ENCODE assay signal across 8 cellular contexts in the genomic region with DNA sequence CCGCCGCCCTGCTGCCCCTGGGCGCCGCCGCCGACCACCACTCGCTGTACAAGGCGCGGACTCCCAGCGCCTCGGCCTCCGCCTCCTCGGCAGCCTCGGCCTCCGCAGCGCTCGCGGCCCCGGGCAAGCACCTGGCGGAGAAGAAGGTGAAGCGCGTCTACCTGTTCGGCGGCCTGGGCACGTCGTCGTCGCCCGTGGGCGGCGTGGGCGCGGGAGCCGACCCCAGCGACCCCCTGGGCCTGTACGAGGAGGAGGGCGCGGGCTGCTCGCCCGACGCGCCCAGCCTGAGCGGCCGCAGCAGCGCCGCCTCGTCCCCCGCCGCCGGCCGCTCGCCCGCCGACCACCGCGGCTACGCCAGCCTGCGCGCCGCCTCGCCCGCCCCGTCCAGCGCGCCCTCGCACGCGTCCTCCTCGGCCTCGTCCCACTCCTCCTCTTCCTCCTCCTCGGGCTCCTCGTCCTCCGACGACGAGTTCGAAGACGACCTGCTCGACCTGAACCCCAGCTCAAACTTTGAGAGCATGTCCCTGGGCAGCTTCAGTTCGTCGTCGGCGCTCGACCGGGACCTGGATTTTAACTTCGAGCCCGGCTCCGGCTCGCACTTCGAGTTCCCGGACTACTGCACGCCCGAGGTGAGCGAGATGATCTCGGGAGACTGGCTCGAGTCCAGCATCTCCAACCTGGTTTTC. TPM values are rescaled to one million over a fixed set of nuclear protein-coding genes. Genes with fewer than 3 reads are reported as not detected.
DNase-seq lines count a peak whose midpoint lies in the region; ATAC-seq and TF ChIP-seq lines count a peak whose summit lies in the region.

No MANE protein-coding gene starts in this region.

- H3K36me3 Mint-ChIP-seq in stimulated activated memory B cell treated with anti-CD40 and anti-IgM and Interleukin-4, amounts not matched to agents 10 μg/mL and 1 μg/mL and 100 μg/mL, for 72 hours: no peaks in the 10 kb centered on the region

- peaks cover 4 to 30% of the 10 kb centered on the region in 2 experiments for H3K4me1 ChIP-seq in HCT116 (ENCODE audit: control insufficient read depth in 1 of 2, insufficient read depth in 2 of 2, low read length in 2 of 2)
- peaks cover 23% of the 10 kb centered on the region for H3K4me1 ChIP-seq in OCI-LY1 (ENCODE audit: insufficient read depth, low read length, severe bottlenecking)
- peaks cover 0 to 8% of the 10 kb centered on the region in 2 donors for H3K4me1 ChIP-seq in breast epithelium

- no TSS peak for BruUV-seq in HCT116 (replicated peaks; lab: Mats Ljungman, UMichigan)

- TF ChIP-seq POLR2A in HCT116 (IDR thresholded peaks at IDR 0.05; ENCODE audit: borderline replicate concordance, extremely low read depth, insufficient read depth, insufficient read length) (no peak), breast epithelium (IDR thresholded peaks at IDR 0.05) (no peak)

- H4K20me1 ChIP-seq in HCT116 (ENCODE audit: insufficient read depth): no peaks in the 10 kb centered on the region
- no peaks in the 10 kb centered on the region for H4K20me1 ChIP-seq in OCI-LY1 (ENCODE audit: insufficient read depth, low read length)

- TF ChIP-seq CTCF in HCT116 (IDR thresholded peaks at IDR 0.05 in 2 of 3, conservative IDR thresholded peaks at IDR 0.05 in 1 of 3; ENCODE audit: borderline replicate concordance in 1 of 3, insufficient read depth in 1 of 3, low read depth in 2 of 3, low read length in 2 of 3) (0 out of 6 replicates have a peak, but pooled peaks of 1 of the 3 experiments have one; percentile 8), OCI-LY1 (IDR thresholded peaks at IDR 0.05; ENCODE audit: low read length) (no peak), breast epithelium (IDR thresholded peaks at IDR 0.05) (peak in 1 of 3 donors; percentile 18)

- peak overlapping the region; percentile 92 for H3K4me3 Mint-ChIP-seq in stimulated activated memory B cell treated with anti-CD40 and anti-IgM and Interleukin-4, amounts not matched to agents 10 μg/mL and 1 μg/mL and 100 μg/mL, for 72 hours

- H3K4me3 ChIP-seq in HCT116 (replicated peaks in 1 of 2; ENCODE audit: low read depth in 1 of 2, low read length in 2 of 2) (peak overlapping the region; percentile 69 to 81), OCI-LY1 (ENCODE audit: low read depth, low read length, poor library complexity, severe bottlenecking) (peak overlapping the region; percentile 77), breast epithelium (peak overlapping the region; percentile 71 to 88 (median 82))

- no peak for TF ChIP-seq RAD21 in HCT116 (IDR thresholded peaks at IDR 0.05; ENCODE audit: low read depth)

- no peaks in the 10 kb centered on the region for H3K9me2 ChIP-seq in HCT116 (ENCODE audit: insufficient read depth)
- H3K9me2 ChIP-seq in OCI-LY1 (ENCODE audit: low read depth, low read length): no peaks in the 10 kb centered on the region

- H3K27me3 Mint-ChIP-seq in stimulated activated memory B cell treated with anti-CD40 and anti-IgM and Interleukin-4, amounts not matched to agents 10 μg/mL and 1 μg/mL and 100 μg/mL, for 72 hours: peaks cover 18% of the 10 kb centered on the region

- CTCF ChIA-PET in HCT116 (lab: Charles Lee): no interaction called here

- H3K79me2 ChIP-seq in HCT116 (ENCODE audit: insufficient read depth, low read length) (peaks cover 45% of the 10 kb centered on the region), OCI-LY1 (ENCODE audit: insufficient read depth, low read length) (no peaks in the 10 kb centered on the region)

- peak overlapping the region; percentile 86 for H3K27ac Mint-ChIP-seq in stimulated activated memory B cell treated with anti-CD40 and anti-IgM and Interleukin-4, amounts not matched to agents 10 μg/mL and 1 μg/mL and 100 μg/mL, for 72 hours

- 0 out of 2 replicates have a peak, but pooled peaks cover 5% of the 10 kb centered on the region for H3F3A ChIP-seq in OCI-LY1 (ENCODE audit: insufficient read depth, low read length)

- POLR2A ChIA-PET in HCT116 (lab: Charles Lee): interaction anchor here (3.5 kb wide), 1 partner anchor 718 kb away, joined by 31 read pairs; no protein-coding TSS in a partner anchor

- peak overlapping the region; percentile 88 for H3K4me2 ChIP-seq in HCT116 (ENCODE audit: low read length)
- peak overlapping the region; percentile 71 for H3K4me2 ChIP-seq in OCI-LY1 (ENCODE audit: low read length)

- H3K4me1 Mint-ChIP-seq in stimulated activated memory B cell treated with anti-CD40 and anti-IgM and Interleukin-4, amounts not matched to agents 10 μg/mL and 1 μg/mL and 100 μg/mL, for 72 hours: peaks cover 19% of the 10 kb centered on the region

- peak in 2 of 3 experiments; percentile 60 to 66 for DNase-seq in NCI-H1417 (lab: John Stamatoyannopoulos, UW)
- DNase-seq in NCI-H1417 treated with DMSO at 0.1 percent for 48 hours (lab: John Stamatoyannopoulos, UW): no peak
- no peak for DNase-seq in HCT116 (ENCODE audit: low read depth, low spot score)
- peak; percentile 48 to 67 for DNase-seq in breast epithelium (ENCODE audit: low spot score in 2 of 2)
- DNase-seq in left colon: peak; percentile 38 to 60
- DNase-seq in OCI-M2 (lab: John Stamatoyannopoulos, UW; ENCODE audit: unreplicated experiment): no peak

- intact Hi-C loops in HCT116 (cut with micrococcal nuclease): loop anchor here (5.0 kb wide), 1 partner anchor 342 kb away; no protein-coding TSS in a partner anchor
- intact Hi-C loops in breast epithelium (cut with DNase I; ENCODE audit: low total_unique reads): no loop called here
- intact Hi-C loops in left colon (cut with DNase I, micrococcal nuclease): loop anchor here in 1 of 2 donors (10.0 kb wide), 1 partner anchor 1041 kb away; no protein-coding TSS in a partner anchor

- peak overlapping the region; percentile 87 for H3K27ac ChIP-seq in HCT116 (ENCODE audit: low read depth, low read length)
- no peak overlapping the region for H3K27ac ChIP-seq in OCI-LY1 (ENCODE audit: low read depth, low read length, poor library complexity, severe bottlenecking)
- peak overlapping the region; percentile 96 to 97 for H3K27ac ChIP-seq in breast epithelium

- no peaks in the 10 kb centered on the region for H3K9me3 Mint-ChIP-seq in stimulated activated memory B cell treated with anti-CD40 and anti-IgM and Interleukin-4, amounts not matched to agents 10 μg/mL and 1 μg/mL and 100 μg/mL, for 72 hours

- RAD21 ChIA-PET in HCT116 (lab: Charles Lee; ENCODE audit: low non-redundant PET in 1 of 2, low total read pairs in 2 of 2, uncharacterized antibody in 2 of 2, unreplicated experiment in 2 of 2): interaction anchor here in 1 of 2 experiments (0.5 to 0.7 kb wide), 3 partner anchors 145 to 332 kb away, joined by 3 to 5 read pairs (median 4); no protein-coding TSS in a partner anchor

- H3K27me3 ChIP-seq in HCT116 (ENCODE audit: insufficient read depth, low read length) (no peaks in the 10 kb centered on the region), OCI-LY1 (ENCODE audit: insufficient read depth, low read length) (no peaks in the 10 kb centered on the region), breast epithelium (no peaks in the 10 kb centered on the region)

- H3K9me3 ChIP-seq in HCT116 (ENCODE audit: control insufficient read depth in 1 of 2, insufficient read depth in 1 of 2, low read depth in 1 of 2, low read length in 2 of 2) (no peaks in the 10 kb centered on the region), OCI-LY1 (ENCODE audit: low read length) (peaks cover 5% of the 10 kb centered on the region; the same call in 1 of the 2 replicates), breast epithelium (no peaks in the 10 kb centered on the region)

- ATAC-seq in HCT116: peak; percentile 28
- ATAC-seq in left colon: peak; percentile 3
- ATAC-seq in stimulated activated memory B cell treated with anti-CD40 and anti-IgM and Interleukin-4, amounts not matched to agents 10 μg/mL and 1 μg/mL and 100 μg/mL, for 72 hours: peak; percentile 31

- H3K36me3 ChIP-seq in HCT116 (ENCODE audit: control insufficient read depth in 1 of 2, insufficient read depth in 2 of 2, low read length in 2 of 2): peaks cover 0 to 9% of the 10 kb centered on the region in 2 experiments; a peak in 1 of 4 replicates
- peaks cover 34% of the 10 kb centered on the region for H3K36me3 ChIP-seq in OCI-LY1 (ENCODE audit: insufficient read depth, low read length)
- no peaks in the 10 kb centered on the region for H3K36me3 ChIP-seq in breast epithelium

- H2AFZ ChIP-seq in HCT116 (ENCODE audit: low read depth, low read length, poor library complexity, severe bottlenecking): no peak overlapping the region
- no peak overlapping the region for H2AFZ ChIP-seq in OCI-LY1 (ENCODE audit: low read length)

- H3K9ac ChIP-seq in HCT116 (ENCODE audit: low read length) (peak overlapping the region; percentile 80), OCI-LY1 (ENCODE audit: low read length) (peak overlapping the region; percentile 73)

TF ChIP-seq in HCT116, 20 proteins besides CTCF, POLR2A, EP300 and RAD21:
- TF ChIP-seq ZFX (IDR thresholded peaks at IDR 0.05) (peak; percentile 80), EZH2phosphoT487 (IDR thresholded peaks at IDR 0.05; ENCODE audit: borderline replicate concordance) (no peak)

RNA-seq across cellular contexts. Expression of a gene that starts 1.9 kb away (rescaled TPM):
- total RNA-seq in HCT116 (2021; ENCODE audit: unreplicated experiment) (67.0 TPM), breast epithelium (10 to 100 TPM; 18.2 to 71.0 (median 48.8) TPM), left colon (10 to 100 TPM; 28.9 to 44.6 TPM)
- polyA plus RNA-seq in HCT116 (2012): 12.3 and 19.3 TPM in 2 replicates

Comparison
In these comparisons a context has a peak if more than half of its experiments do, and no peak if none do; other contexts are left out.
1. DNase-seq: peak in NCI-H1417 (2 of 3), breast epithelium (2 of 2) and left colon (2 of 2); none in NCI-H1417 treated with DMSO at 0.1 percent for 48 hours (single experiment), HCT116 (single experiment) and OCI-M2 (single experiment).
2. Peak in every context shown above with its lines, with median percentiles within 50 percentile points of each other: ATAC-seq and H3K4me3 ChIP-seq.